In genomic region chr10:99766282-99766681, GRCh38 we compare ENCODE assay signal across 15 cellular contexts. TPM values are rescaled to one million over a fixed set of nuclear protein-coding genes. Genes with fewer than 3 reads are reported as not detected.
DNase-seq lines count a peak whose midpoint lies in the region; ATAC-seq and TF ChIP-seq lines count a peak whose summit lies in the region.
"Had no signal": no experiment of that assay in that cellular context is flagged by ENCODE, and none has a peak within 500 bp of the region (broad histone marks: within the 10 kb centered on the region; RNA-seq: fewer than 3 reads in every experiment).

No MANE protein-coding gene starts in this region.

- intact Hi-C loops in natural killer cell (cut with micrococcal nuclease): no loop called here
- intact Hi-C loops in left cardiac atrium (cut with DNase I): no loop called here
- intact Hi-C loops in PC-9 (cut with micrococcal nuclease; ENCODE audit: unreplicated experiment): no loop called here

- no peaks in the 10 kb centered on the region for H3F3A ChIP-seq in PC-9 (ENCODE audit: insufficient read depth, low read depth)

- no peaks in the 10 kb centered on the region for H3K4me1 ChIP-seq in PC-9 (replicated peaks; ENCODE audit: insufficient read depth)
- H3K4me1 ChIP-seq: ascending aorta had no signal

- ATAC-seq in GM18909 (IDR thresholded peaks at IDR 0.05; ENCODE audit: poor library complexity, unreplicated experiment): peak; percentile 75
- ATAC-seq in GM21447 (IDR thresholded peaks at IDR 0.05; ENCODE audit: unreplicated experiment): peak; percentile 74
- ATAC-seq in HG03175 (IDR thresholded peaks at IDR 0.05; ENCODE audit: unreplicated experiment): peak; percentile 93
- peak; percentile 59 to 96 (median 65) for ATAC-seq in natural killer cell
- no peak for ATAC-seq in left cardiac atrium

- peaks cover 15 to 18% of the 10 kb centered on the region in 2 donors for H3K4me1 Mint-ChIP-seq in natural killer cell

- H2AFZ ChIP-seq in PC-9: no peak overlapping the region

- no peaks in the 10 kb centered on the region for H3K36me3 ChIP-seq in PC-9 (ENCODE audit: low read depth)
- H3K36me3 ChIP-seq: ascending aorta had no signal

- H3K9me3 ChIP-seq in PC-9 (ENCODE audit: insufficient read depth, low read depth): no peaks in the 10 kb centered on the region

- no peaks in the 10 kb centered on the region for H3K79me2 ChIP-seq in PC-9 (ENCODE audit: low read depth)

- no peaks in the 10 kb centered on the region for H3K27me3 ChIP-seq in PC-9 (ENCODE audit: insufficient read depth, low read depth)
- H3K27me3 ChIP-seq: ascending aorta had no signal

- no peaks in the 10 kb centered on the region for H3K27me3 Mint-ChIP-seq in natural killer cell (ENCODE audit: low read depth in 2 of 2)
- H3K27me3 Mint-ChIP-seq: CD4-positive, alpha-beta T cell had no signal

- H3K4me3 ChIP-seq in PC-9: no peak overlapping the region
- H3K4me3 ChIP-seq: ascending aorta had no signal

- BruUV-seq in PC-9 (replicated peaks; lab: Mats Ljungman, UMichigan): no TSS peak

- peak; percentile 15 for DNase-seq in natural killer cell
- DNase-seq in left cardiac atrium: no peak
- no peak for DNase-seq in NCI-H187 (lab: John Stamatoyannopoulos, UW)
- no peak for DNase-seq in PC-9
- DNase-seq: CD4-positive, alpha-beta T cell; foreskin melanocyte; H7; NCI-H1092; NCI-H510A treated with DMSO at 0.1 percent for 48 hours; Right ventricle myocardium superior; substantia nigra had no signal

- H3K4me2 ChIP-seq in PC-9: no peak overlapping the region

- no peak overlapping the region for H3K27ac Mint-ChIP-seq in natural killer cell
- H3K27ac Mint-ChIP-seq: CD4-positive, alpha-beta T cell had no signal

- CTCF ChIA-PET in PC-9 (lab: Charles Lee): no interaction called here

- H3K9me3 Mint-ChIP-seq in natural killer cell: no peaks in the 10 kb centered on the region

- H3K36me3 Mint-ChIP-seq in natural killer cell: peaks cover 3% of the 10 kb centered on the region

- H3K4me3 Mint-ChIP-seq in natural killer cell: no peak overlapping the region
- H3K4me3 Mint-ChIP-seq: CD4-positive, alpha-beta T cell had no signal

- POLR2A ChIA-PET in PC-9 (lab: Charles Lee; ENCODE audit: unreplicated experiment): interaction anchor here (0.6 kb wide), 1 partner anchor 146 kb away, joined by 3 read pairs; the partner anchor contains the start of gene SLC25A28

- TF ChIP-seq CTCF in natural killer cell (IDR thresholded peaks at IDR 0.05): no peak
- TF ChIP-seq CTCF in PC-9 (conservative IDR thresholded peaks at IDR 0.05): no peak

- no peak overlapping the region for H3K27ac ChIP-seq in PC-9
- H3K27ac ChIP-seq: ascending aorta had no signal

- no peaks in the 10 kb centered on the region for H3K9me2 ChIP-seq in PC-9 (ENCODE audit: insufficient read depth)

- H4K20me1 ChIP-seq in PC-9 (ENCODE audit: insufficient read depth): no peaks in the 10 kb centered on the region

RNA-seq across cellular contexts. Expression of gene ABCC2, which starts 16.2 kb away (rescaled TPM):
- total RNA-seq in natural killer cell (1 to 10 TPM; 1.3 to 3.4 (median 2.7) TPM), left cardiac atrium (under 1 TPM; 0.53 to 0.94 TPM), PC-9 (2021) (132 and 174 TPM in 2 replicates)

RNA-seq across cellular contexts. Expression of gene CUTC, which starts 34.2 kb away (rescaled TPM):
- total RNA-seq in natural killer cell (10 to 100 TPM; 21.4 to 28.1 (median 23.5) TPM), left cardiac atrium (10 to 100 TPM; 18.9 to 23.4 TPM), PC-9 (2021) (7.6 and 9.2 TPM in 2 replicates)

RNA-seq across cellular contexts. Expression of gene COX15, which starts 34.4 kb away (rescaled TPM):
- 10 to 100 TPM; 17.1 to 27.9 (median 20.3) TPM for total RNA-seq in natural killer cell
- total RNA-seq in left cardiac atrium: 10 to 100 TPM; 22.7 to 23.3 TPM
- 31.4 and 35.2 TPM in 2 replicates for total RNA-seq in PC-9 (2021)

Comparison
In these comparisons a context has a peak if more than half of its experiments do, and no peak if none do; other contexts are left out.
1. ATAC-seq: peak in GM18909 (single experiment), GM21447 (single experiment), HG03175 (single experiment) and natural killer cell (3 of 3); none in left cardiac atrium (0 of 2).
2. RNA of gene ABCC2, which starts 16.2 kb away (total RNA-seq): 132 to 174 TPM in PC-9; 1.3 to 3.4 TPM in natural killer cell and 0.53 to 0.94 TPM in left cardiac atrium; every median in the first group is over 10 times any median in the second.